Comparison of ENCODE assay signal across 12 cellular contexts in the genomic region with DNA sequence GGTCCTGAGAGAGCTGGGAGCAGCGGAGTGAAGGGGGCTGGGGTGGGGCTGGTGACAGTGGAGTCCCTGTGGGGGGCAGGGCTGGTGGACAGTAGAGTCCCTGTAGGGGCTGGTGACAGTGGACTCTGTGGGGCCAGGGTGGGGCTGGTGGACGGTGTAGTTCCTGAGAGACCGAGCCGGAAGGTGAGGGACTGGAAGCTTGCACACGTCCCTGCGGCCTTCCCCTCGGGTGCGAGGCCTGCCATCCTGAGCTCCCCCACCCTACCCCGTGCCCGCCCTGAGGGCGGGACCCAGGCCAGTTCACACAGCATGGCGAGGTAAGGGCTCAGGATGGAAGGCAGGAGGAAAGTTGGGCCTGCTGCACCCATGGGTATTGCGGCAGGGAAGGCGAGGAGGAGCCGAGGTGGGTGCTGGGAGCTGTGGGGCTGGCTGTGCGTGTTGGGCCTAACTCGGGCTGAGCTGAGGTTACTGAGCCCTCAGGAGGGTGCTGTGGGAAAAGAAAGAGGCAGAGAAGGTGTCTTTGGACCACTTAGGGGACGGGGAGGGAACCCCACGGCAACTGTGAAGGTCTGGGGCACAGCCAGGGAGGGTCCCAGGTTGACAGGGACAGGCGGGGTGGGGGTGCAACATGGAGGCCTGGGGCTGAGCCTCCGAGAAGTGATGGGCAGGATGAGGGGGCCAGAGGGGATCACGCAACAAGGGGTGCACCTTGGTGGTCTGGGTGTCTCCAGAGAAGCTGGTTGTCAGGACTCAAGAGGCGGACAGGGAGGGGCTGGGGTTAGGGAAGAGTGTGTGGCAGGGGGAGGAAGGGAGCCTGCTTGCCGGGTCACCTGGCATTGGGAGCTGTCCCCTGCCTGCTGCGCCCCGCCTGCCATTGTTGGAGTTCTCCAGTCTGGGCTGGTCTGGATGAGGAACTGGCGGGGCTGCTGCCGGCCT.
"Had no signal": no experiment of that assay in that cellular context is flagged by ENCODE, and none has a peak within 500 bp of the region (broad histone marks: within the 10 kb centered on the region; RNA-seq: fewer than 3 reads in every experiment).

No MANE protein-coding gene starts in this region.

- H3K27me3 Mint-ChIP-seq: activated CD8-positive, alpha-beta memory T cell treated with anti-CD3 and anti-CD28 coated beads, Interleukin-2, amount 10 ng/mL, durations not matched to agents 7 days and 5 days had no signal

- H3K4me1 ChIP-seq: colonic mucosa had no signal

- ATAC-seq: activated CD8-positive, alpha-beta memory T cell treated with anti-CD3 and anti-CD28 coated beads, Interleukin-2, amount 10 ng/mL, durations not matched to agents 7 days and 5 days; activated T-cell treated with anti-CD3 and anti-CD28 coated beads, Interleukin-2, amount 50 U/mL, for 4 hours; mucosa of descending colon had no signal

- H3K9me3 Mint-ChIP-seq: activated T-cell treated with anti-CD3 and anti-CD28 coated beads, Interleukin-2, amount 50 U/mL, for 4 hours; nephron had no signal

- H3K27me3 ChIP-seq: colonic mucosa, stomach had no signal

- H3K27ac ChIP-seq: colonic mucosa, stomach, thoracic aorta had no signal

- DNase-seq: activated CD4-positive, alpha-beta T cell treated with anti-CD3 and anti-CD28 coated beads, Interleukin-2, amount 50 U/mL, for 48 hours; activated CD4-positive, CD25-positive, alpha-beta regulatory T cell treated with anti-CD3 and anti-CD28 coated beads, Interleukin-2, amount 50 U/mL, for 72 hours; activated CD8-positive, alpha-beta memory T cell treated with anti-CD3 and anti-CD28 coated beads, Interleukin-2, amount 10 ng/mL, durations not matched to agents 7 days and 5 days; activated T-cell treated with anti-CD3 and anti-CD28 coated beads, Interleukin-2, amount 50 U/mL, for 4 hours; colonic mucosa; effector CD4-positive, alpha-beta T cell; stimulated activated CD4-positive, alpha-beta T cell treated with anti-CD3 and anti-CD28 coated beads, Interleukin-4, amount 100 ng/mL, for 24 hours; stomach; SW 1271 had no signal

- H3K27ac Mint-ChIP-seq: activated CD8-positive, alpha-beta memory T cell treated with anti-CD3 and anti-CD28 coated beads, Interleukin-2, amount 10 ng/mL, durations not matched to agents 7 days and 5 days; nephron had no signal

- H3K4me3 Mint-ChIP-seq: activated CD8-positive, alpha-beta memory T cell treated with anti-CD3 and anti-CD28 coated beads, Interleukin-2, amount 10 ng/mL, durations not matched to agents 7 days and 5 days; activated T-cell treated with anti-CD3 and anti-CD28 coated beads, Interleukin-2, amount 50 U/mL, for 4 hours; nephron had no signal

- H3K36me3 Mint-ChIP-seq: activated CD8-positive, alpha-beta memory T cell treated with anti-CD3 and anti-CD28 coated beads, Interleukin-2, amount 10 ng/mL, durations not matched to agents 7 days and 5 days had no signal
